Comparison of ENCODE assay signal across 18 cellular contexts in genomic region chr12:109937371-109937770, GRCh38. TPM values are rescaled to one million over a fixed set of nuclear protein-coding genes. Genes with fewer than 3 reads are reported as not detected.
DNase-seq lines count a peak whose midpoint lies in the region; ATAC-seq and TF ChIP-seq lines count a peak whose summit lies in the region.
"Had no signal": no experiment of that assay in that cellular context is flagged by ENCODE, and none has a peak within 500 bp of the region (broad histone marks: within the 10 kb centered on the region; RNA-seq: fewer than 3 reads in every experiment).

No MANE protein-coding gene starts in this region.

- ATAC-seq in HG03432 (IDR thresholded peaks at IDR 0.05; ENCODE audit: unreplicated experiment): no peak

- H3K4me1 ChIP-seq in mesodermal cell (ENCODE audit: control insufficient read depth, insufficient read depth, low read length, poor library complexity, severe bottlenecking): no peaks in the 10 kb centered on the region
- H3K4me1 ChIP-seq: BE2C, neural progenitor cell, upper lobe of left lung had no signal

- H3K4me3 ChIP-seq in choroid plexus epithelial cell (ENCODE audit: low read depth, low read length) (no peak overlapping the region), mesodermal cell (ENCODE audit: extremely low read depth, insufficient read depth, low read length, poor library complexity, severe bottlenecking) (no peak overlapping the region)
- H3K4me3 ChIP-seq: colonic mucosa, neural progenitor cell, upper lobe of left lung had no signal

- H3K27ac ChIP-seq in mesodermal cell (ENCODE audit: low read depth, low read length, severe bottlenecking): peak overlapping the region; percentile 32
- H3K27ac ChIP-seq: colonic mucosa, neural progenitor cell had no signal

- H3K9me3 ChIP-seq in mesodermal cell (ENCODE audit: control insufficient read depth, low read length): no peaks in the 10 kb centered on the region
- H3K9me3 ChIP-seq: BE2C, colonic mucosa, upper lobe of left lung had no signal

- 93 to 94% methylated on average over 2 to 3 of the region's 5 CpGs for WGBS in mesodermal cell (ENCODE audit: insufficient coverage in 2 of 2), 2 experiments

- TF ChIP-seq CTCF in choroid plexus epithelial cell (conservative IDR thresholded peaks at IDR 0.05; ENCODE audit: low read depth, low read length): no peak

- H3K36me3 ChIP-seq in mesodermal cell (ENCODE audit: control insufficient read depth, insufficient read depth, low read length): peaks cover 62% of the 10 kb centered on the region

- peak; percentile 78 for DNase-seq in COLO829 (ENCODE audit: low spot score)
- peak; percentile 57 for DNase-seq in choroid plexus epithelial cell (ENCODE audit: low read depth)
- DNase-seq in islet precursor cell: peak; percentile 38
- DNase-seq in T1000 (lab: John Stamatoyannopoulos, UW): no peak
- DNase-seq in A172 (ENCODE audit: low spot score): no peak
- no peak for DNase-seq in NCI-H345 treated with DMSO at 0.1 percent for 48 hours (lab: John Stamatoyannopoulos, UW; ENCODE audit: unreplicated experiment)
- DNase-seq: activated T-cell treated with anti-CD3 and anti-CD28 coated beads, Interleukin-2, amount 50 U/mL, for 24 hours; BE2C; colonic mucosa; NCI-H1105 treated with DMSO at 0.1 percent for 48 hours; NCI-H2081; NCI-H446; OCI-M1; SHP77 treated with DMSO at 0.1 percent for 48 hours; upper lobe of left lung had no signal

RNA-seq across cellular contexts. Expression of gene TCHP, which starts 37.3 kb away (rescaled TPM):
- polyA plus RNA-seq in mesodermal cell (2013, experiment 1 of 2): 16.0 TPM
- polyA plus RNA-seq in mesodermal cell (2013, experiment 2 of 2): 17.3 TPM
- total RNA-seq in A172 (2014; rRNA removed; shearing (Covaris generic)): 17.6 and 21.9 TPM in 2 replicates

RNA-seq across cellular contexts. Expression of gene GLTP, which starts 57.0 kb away (rescaled TPM):
- 25.3 TPM for polyA plus RNA-seq in mesodermal cell (2013, experiment 1 of 2)
- polyA plus RNA-seq in mesodermal cell (2013, experiment 2 of 2): 24.8 TPM
- total RNA-seq in A172 (2014; rRNA removed; shearing (Covaris generic)): 37.9 and 39.1 TPM in 2 replicates

RNA-seq across cellular contexts. Expression of gene GIT2, which starts 58.8 kb away (rescaled TPM):
- 25.5 TPM for polyA plus RNA-seq in mesodermal cell (2013, experiment 1 of 2)
- polyA plus RNA-seq in mesodermal cell (2013, experiment 2 of 2): 24.7 TPM
- total RNA-seq in A172 (2014; rRNA removed; shearing (Covaris generic)): 30.2 and 30.3 TPM in 2 replicates

Comparison
In these comparisons a context has a peak if more than half of its experiments do, and no peak if none do; other contexts are left out.
1. DNase-seq: peak in COLO829 (single experiment), choroid plexus epithelial cell (single experiment) and islet precursor cell (single experiment); none in T1000 (single experiment), A172 (single experiment) and NCI-H345 treated with DMSO at 0.1 percent for 48 hours (single experiment).